Comparison of ENCODE assay signal across 1 cellular context in the genomic region with DNA sequence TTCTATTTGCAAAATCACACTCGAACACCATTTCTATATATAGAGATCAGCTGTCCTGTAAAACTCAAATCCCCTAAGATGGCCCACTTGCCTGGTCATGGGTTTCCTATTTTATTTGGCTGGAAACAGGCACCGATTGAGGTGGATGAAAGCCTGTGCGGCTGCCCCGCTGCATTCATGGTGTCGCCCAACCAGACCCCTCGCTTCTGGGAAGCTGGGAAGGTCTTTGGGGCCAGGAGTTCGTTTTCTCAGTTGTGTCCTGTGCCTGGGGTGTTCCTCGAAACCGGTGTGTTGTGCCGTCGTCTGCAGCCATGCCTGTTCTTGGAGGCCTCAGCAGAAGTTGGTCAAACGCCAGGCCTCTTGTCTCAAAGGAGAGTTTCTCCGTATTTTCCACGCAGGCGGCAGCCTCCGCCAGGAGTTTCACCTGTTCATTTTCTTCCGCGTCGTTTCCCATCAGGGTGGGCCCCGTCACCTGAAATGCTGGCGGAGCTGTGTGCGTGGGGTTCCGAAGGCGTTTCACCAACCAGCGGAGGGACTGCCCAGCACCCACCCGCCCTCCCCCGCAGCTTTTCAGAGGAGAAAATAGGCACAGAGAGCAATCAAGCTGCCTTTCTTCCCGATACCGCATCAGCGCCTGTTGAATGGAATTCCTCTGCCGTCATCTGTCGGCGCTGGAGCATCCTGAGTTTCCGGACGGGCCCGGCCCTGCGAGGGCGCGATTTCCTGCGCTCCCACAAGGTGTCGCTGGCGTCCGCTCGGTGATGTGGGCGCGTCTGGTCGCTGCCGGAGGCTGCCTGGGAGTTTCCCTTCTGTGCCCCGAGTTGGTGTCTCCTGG.
A peak's percentile ranks its signal among the peaks of the same experiment; 100 is the strongest.
TF ChIP-seq lines count a peak whose summit lies in the region.

No MANE protein-coding gene starts in this region.

TF ChIP-seq in GM12878, 131 proteins besides CTCF, POLR2A, EP300 and RAD21 (continued from another document):
- TF ChIP-seq TCF12 (IDR thresholded peaks at IDR 0.05; ENCODE audit: low read depth, low read length) (peak; percentile 62; the same call in 1 of the 2 replicates), TCF7 (IDR thresholded peaks at IDR 0.05; ENCODE audit: borderline replicate concordance) (no peak), SREBF2 (IDR thresholded peaks at IDR 0.05; ENCODE audit: low read length) (no peak), EZH2 (IDR thresholded peaks at IDR 0.05; ENCODE audit: borderline replicate concordance, control insufficient read depth, low read depth, low read length) (no peak), GABPA (IDR thresholded peaks at IDR 0.05; ENCODE audit: low read depth) (no peak), SPI1 (IDR thresholded peaks at IDR 0.05; ENCODE audit: borderline replicate concordance, insufficient read depth, low read depth, low read length) (no peak), CBX5 (IDR thresholded peaks at IDR 0.05; ENCODE audit: low read depth) (no peak), ZNF622 (IDR thresholded peaks at IDR 0.05) (no peak), TARDBP (IDR thresholded peaks at IDR 0.05; ENCODE audit: borderline replicate concordance) (0 out of 2 replicates have a peak, but pooled peaks have one; percentile 48), CHD2 (IDR thresholded peaks at IDR 0.05; ENCODE audit: borderline replicate concordance, low read depth, low read length) (peak; percentile 22; the same call in 1 of the 2 replicates), RCOR1 (conservative IDR thresholded peaks at IDR 0.05; ENCODE audit: low read depth, low read length) (0 out of 2 replicates have a peak, but pooled peaks have one; percentile 56), TCF3 (IDR thresholded peaks at IDR 0.05; ENCODE audit: borderline replicate concordance, insufficient read depth, low read depth, low read length) (no peak), RB1 (IDR thresholded peaks at IDR 0.05; ENCODE audit: borderline replicate concordance) (0 out of 2 replicates have a peak, but pooled peaks have one; percentile 33), CREM (IDR thresholded peaks at IDR 0.05; ENCODE audit: low read depth) (peak; percentile 52; the same call in 1 of the 2 replicates), IRF4 (IDR thresholded peaks at IDR 0.05; ENCODE audit: low read depth, low read length) (0 out of 2 replicates have a peak, but pooled peaks have one; percentile 25), ZNF217 (IDR thresholded peaks at IDR 0.05) (no peak), SIN3A (IDR thresholded peaks at IDR 0.05; ENCODE audit: low read depth, low read length) (0 out of 2 replicates have a peak, but pooled peaks have one; percentile 27), NBN (IDR thresholded peaks at IDR 0.05) (0 out of 2 replicates have a peak, but pooled peaks have one; percentile 40), ZZZ3 (IDR thresholded peaks at IDR 0.05; ENCODE audit: control insufficient read depth, insufficient read length, low read depth) (no peak), SMAD1 (IDR thresholded peaks at IDR 0.05; ENCODE audit: low read depth, partially characterized antibody) (no peak), SMC3 (IDR thresholded peaks at IDR 0.05; ENCODE audit: borderline replicate concordance, low read length) (peak; percentile 94), YY1 (IDR thresholded peaks at IDR 0.05; ENCODE audit: low read depth, low read length) (peak; percentile 69), BHLHE40 (IDR thresholded peaks at IDR 0.05; ENCODE audit: borderline replicate concordance in 1 of 2, low read depth in 2 of 2, low read length in 1 of 2) (peak in 1 of 2 experiments; percentile 49; a peak in 1 of 4 replicates), SMAD5 (IDR thresholded peaks at IDR 0.05; ENCODE audit: low read depth) (no peak)
- TF ChIP-seq, protein P1, sequence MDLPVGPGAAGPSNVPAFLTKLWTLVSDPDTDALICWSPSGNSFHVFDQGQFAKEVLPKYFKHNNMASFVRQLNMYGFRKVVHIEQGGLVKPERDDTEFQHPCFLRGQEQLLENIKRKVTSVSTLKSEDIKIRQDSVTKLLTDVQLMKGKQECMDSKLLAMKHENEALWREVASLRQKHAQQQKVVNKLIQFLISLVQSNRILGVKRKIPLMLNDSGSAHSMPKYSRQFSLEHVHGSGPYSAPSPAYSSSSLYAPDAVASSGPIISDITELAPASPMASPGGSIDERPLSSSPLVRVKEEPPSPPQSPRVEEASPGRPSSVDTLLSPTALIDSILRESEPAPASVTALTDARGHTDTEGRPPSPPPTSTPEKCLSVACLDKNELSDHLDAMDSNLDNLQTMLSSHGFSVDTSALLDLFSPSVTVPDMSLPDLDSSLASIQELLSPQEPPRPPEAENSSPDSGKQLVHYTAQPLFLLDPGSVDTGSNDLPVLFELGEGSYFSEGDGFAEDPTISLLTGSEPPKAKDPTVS (IDR thresholded peaks at IDR 0.05; ENCODE audit: low read depth, low read length), result no peak
- TF ChIP-seq, protein P2, sequence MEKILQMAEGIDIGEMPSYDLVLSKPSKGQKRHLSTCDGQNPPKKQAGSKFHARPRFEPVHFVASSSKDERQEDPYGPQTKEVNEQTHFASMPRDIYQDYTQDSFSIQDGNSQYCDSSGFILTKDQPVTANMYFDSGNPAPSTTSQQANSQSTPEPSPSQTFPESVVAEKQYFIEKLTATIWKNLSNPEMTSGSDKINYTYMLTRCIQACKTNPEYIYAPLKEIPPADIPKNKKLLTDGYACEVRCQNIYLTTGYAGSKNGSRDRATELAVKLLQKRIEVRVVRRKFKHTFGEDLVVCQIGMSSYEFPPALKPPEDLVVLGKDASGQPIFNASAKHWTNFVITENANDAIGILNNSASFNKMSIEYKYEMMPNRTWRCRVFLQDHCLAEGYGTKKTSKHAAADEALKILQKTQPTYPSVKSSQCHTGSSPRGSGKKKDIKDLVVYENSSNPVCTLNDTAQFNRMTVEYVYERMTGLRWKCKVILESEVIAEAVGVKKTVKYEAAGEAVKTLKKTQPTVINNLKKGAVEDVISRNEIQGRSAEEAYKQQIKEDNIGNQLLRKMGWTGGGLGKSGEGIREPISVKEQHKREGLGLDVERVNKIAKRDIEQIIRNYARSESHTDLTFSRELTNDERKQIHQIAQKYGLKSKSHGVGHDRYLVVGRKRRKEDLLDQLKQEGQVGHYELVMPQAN (conservative IDR thresholded peaks at IDR 0.05), result 0 out of 2 replicates have a peak, but pooled peaks have one; percentile 38
- TF ChIP-seq, protein P3, sequence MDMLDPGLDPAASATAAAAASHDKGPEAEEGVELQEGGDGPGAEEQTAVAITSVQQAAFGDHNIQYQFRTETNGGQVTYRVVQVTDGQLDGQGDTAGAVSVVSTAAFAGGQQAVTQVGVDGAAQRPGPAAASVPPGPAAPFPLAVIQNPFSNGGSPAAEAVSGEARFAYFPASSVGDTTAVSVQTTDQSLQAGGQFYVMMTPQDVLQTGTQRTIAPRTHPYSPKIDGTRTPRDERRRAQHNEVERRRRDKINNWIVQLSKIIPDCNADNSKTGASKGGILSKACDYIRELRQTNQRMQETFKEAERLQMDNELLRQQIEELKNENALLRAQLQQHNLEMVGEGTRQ (IDR thresholded peaks at IDR 0.05; ENCODE audit: borderline replicate concordance, low read depth, low read length), result no peak
- TF ChIP-seq, protein P4, sequence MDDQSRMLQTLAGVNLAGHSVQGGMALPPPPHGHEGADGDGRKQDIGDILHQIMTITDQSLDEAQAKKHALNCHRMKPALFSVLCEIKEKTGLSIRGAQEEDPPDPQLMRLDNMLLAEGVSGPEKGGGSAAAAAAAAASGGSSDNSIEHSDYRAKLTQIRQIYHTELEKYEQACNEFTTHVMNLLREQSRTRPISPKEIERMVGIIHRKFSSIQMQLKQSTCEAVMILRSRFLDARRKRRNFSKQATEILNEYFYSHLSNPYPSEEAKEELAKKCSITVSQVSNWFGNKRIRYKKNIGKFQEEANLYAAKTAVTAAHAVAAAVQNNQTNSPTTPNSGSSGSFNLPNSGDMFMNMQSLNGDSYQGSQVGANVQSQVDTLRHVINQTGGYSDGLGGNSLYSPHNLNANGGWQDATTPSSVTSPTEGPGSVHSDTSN (IDR thresholded peaks at IDR 0.05; ENCODE audit: insufficient replicate concordance, low read depth, low read length), result no peak
- TF ChIP-seq, protein P5, sequence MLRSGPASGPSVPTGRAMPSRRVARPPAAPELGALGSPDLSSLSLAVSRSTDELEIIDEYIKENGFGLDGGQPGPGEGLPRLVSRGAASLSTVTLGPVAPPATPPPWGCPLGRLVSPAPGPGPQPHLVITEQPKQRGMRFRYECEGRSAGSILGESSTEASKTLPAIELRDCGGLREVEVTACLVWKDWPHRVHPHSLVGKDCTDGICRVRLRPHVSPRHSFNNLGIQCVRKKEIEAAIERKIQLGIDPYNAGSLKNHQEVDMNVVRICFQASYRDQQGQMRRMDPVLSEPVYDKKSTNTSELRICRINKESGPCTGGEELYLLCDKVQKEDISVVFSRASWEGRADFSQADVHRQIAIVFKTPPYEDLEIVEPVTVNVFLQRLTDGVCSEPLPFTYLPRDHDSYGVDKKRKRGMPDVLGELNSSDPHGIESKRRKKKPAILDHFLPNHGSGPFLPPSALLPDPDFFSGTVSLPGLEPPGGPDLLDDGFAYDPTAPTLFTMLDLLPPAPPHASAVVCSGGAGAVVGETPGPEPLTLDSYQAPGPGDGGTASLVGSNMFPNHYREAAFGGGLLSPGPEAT (IDR thresholded peaks at IDR 0.05; ENCODE audit: low read depth), result 0 out of 2 replicates have a peak, but pooled peaks have one; percentile 65
- TF ChIP-seq, protein P6, sequence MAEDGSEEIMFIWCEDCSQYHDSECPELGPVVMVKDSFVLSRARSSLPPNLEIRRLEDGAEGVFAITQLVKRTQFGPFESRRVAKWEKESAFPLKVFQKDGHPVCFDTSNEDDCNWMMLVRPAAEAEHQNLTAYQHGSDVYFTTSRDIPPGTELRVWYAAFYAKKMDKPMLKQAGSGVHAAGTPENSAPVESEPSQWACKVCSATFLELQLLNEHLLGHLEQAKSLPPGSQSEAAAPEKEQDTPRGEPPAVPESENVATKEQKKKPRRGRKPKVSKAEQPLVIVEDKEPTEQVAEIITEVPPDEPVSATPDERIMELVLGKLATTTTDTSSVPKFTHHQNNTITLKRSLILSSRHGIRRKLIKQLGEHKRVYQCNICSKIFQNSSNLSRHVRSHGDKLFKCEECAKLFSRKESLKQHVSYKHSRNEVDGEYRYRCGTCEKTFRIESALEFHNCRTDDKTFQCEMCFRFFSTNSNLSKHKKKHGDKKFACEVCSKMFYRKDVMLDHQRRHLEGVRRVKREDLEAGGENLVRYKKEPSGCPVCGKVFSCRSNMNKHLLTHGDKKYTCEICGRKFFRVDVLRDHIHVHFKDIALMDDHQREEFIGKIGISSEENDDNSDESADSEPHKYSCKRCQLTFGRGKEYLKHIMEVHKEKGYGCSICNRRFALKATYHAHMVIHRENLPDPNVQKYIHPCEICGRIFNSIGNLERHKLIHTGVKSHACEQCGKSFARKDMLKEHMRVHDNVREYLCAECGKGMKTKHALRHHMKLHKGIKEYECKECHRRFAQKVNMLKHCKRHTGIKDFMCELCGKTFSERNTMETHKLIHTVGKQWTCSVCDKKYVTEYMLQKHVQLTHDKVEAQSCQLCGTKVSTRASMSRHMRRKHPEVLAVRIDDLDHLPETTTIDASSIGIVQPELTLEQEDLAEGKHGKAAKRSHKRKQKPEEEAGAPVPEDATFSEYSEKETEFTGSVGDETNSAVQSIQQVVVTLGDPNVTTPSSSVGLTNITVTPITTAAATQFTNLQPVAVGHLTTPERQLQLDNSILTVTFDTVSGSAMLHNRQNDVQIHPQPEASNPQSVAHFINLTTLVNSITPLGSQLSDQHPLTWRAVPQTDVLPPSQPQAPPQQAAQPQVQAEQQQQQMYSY (CRISPR knock-in tag; IDR thresholded peaks at IDR 0.05), result no peak
